Comparison of ENCODE assay signal across 13 cellular contexts in the genomic region with DNA sequence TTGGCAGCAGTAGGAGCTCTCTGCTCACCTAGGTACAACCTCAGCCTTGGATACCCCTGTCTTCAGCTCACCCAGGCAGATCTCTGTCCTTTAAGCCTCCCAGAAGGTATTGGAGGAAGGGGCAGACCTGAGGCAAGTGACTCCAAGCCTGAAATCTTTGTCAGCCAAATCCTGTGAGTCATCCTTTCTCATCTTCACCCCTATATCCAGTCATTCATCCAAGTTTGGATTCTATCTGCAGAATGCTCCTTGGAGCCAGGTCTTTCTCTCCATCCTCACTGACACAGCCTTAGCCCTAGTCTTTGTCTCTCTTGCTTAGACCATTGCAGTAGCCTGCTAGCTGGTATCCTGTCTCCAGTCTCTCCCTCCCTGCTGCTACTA. TPM values are rescaled to one million over a fixed set of nuclear protein-coding genes. Genes with fewer than 3 reads are reported as not detected.
DNase-seq lines count a peak whose midpoint lies in the region; ATAC-seq and TF ChIP-seq lines count a peak whose summit lies in the region.
"Had no signal": no experiment of that assay in that cellular context is flagged by ENCODE, and none has a peak within 500 bp of the region (broad histone marks: within the 10 kb centered on the region; RNA-seq: fewer than 3 reads in every experiment).

No MANE protein-coding gene starts in this region.

- CTCF ChIA-PET in mammary epithelial cell (lab: Charles Lee; ENCODE audit: low non-redundant PET), result no interaction called here

- H3K4me3 ChIP-seq in ACC112 (ENCODE audit: low read depth, low read length) (peak overlapping the region; percentile 62), mammary epithelial cell (replicated peaks in 1 of 3; ENCODE audit: insufficient read depth in 1 of 3, low read depth in 2 of 3, low read length in 3 of 3) (peak overlapping the region in 1 of 3 experiments; percentile 12), mesodermal cell (ENCODE audit: extremely low read depth, insufficient read depth, low read length, poor library complexity, severe bottlenecking) (no peak overlapping the region)

- H3K9me3 ChIP-seq in mammary epithelial cell (replicated peaks; ENCODE audit: insufficient read depth, low read length) (no peaks in the 10 kb centered on the region), mesodermal cell (ENCODE audit: control insufficient read depth, low read length) (no peaks in the 10 kb centered on the region)
- H3K9me3 ChIP-seq: tibial artery had no signal

- in situ Hi-C loops in mammary epithelial cell (cut with MboI; ENCODE audit: low sequenced_read_pairs in 2 of 2), result no loop called here

- H3K36me3 ChIP-seq in ACC112 (ENCODE audit: insufficient read depth, low read length) (no peaks in the 10 kb centered on the region), mammary epithelial cell (ENCODE audit: insufficient read depth, low read length) (no peaks in the 10 kb centered on the region), mesodermal cell (ENCODE audit: control insufficient read depth, insufficient read depth, low read length) (no peaks in the 10 kb centered on the region)
- H3K36me3 ChIP-seq: tibial artery had no signal

- no peaks in the 10 kb centered on the region for H3K27me3 ChIP-seq in ACC112 (ENCODE audit: insufficient read depth, low read length)
- H3K27me3 ChIP-seq in mammary epithelial cell (ENCODE audit: insufficient read depth, low read length), result no peaks in the 10 kb centered on the region

- H2AFZ ChIP-seq in ACC112 (ENCODE audit: low read length, unreplicated experiment), result no peak overlapping the region
- H2AFZ ChIP-seq in mammary epithelial cell (ENCODE audit: low read depth, low read length), result peak overlapping the region; percentile 32

- peak overlapping the region; percentile 81 for H3K4me2 ChIP-seq in mammary epithelial cell (ENCODE audit: insufficient read depth, low read depth, low read length)

- dilution Hi-C loops in mammary epithelial cell (cut with HindIII; ENCODE audit: low sequenced_read_pairs), result no loop called here

- BruUV-seq in mammary epithelial cell (replicated peaks; lab: Mats Ljungman, UMichigan), result no TSS peak

- H3K4me1 ChIP-seq in ACC112 (ENCODE audit: control insufficient read depth, insufficient read depth, low read length, unreplicated experiment) (peaks cover 31% of the 10 kb centered on the region), mammary epithelial cell (ENCODE audit: insufficient read depth, low read length) (peaks cover 19% of the 10 kb centered on the region), mesodermal cell (ENCODE audit: control insufficient read depth, insufficient read depth, low read length, poor library complexity, severe bottlenecking) (peaks cover 16% of the 10 kb centered on the region)

- no peaks in the 10 kb centered on the region for H4K20me1 ChIP-seq in mammary epithelial cell (ENCODE audit: insufficient read depth, low read length)

- H3K79me2 ChIP-seq in ACC112 (ENCODE audit: control insufficient read depth, insufficient read depth, low read length, unreplicated experiment) (no peaks in the 10 kb centered on the region), mammary epithelial cell (ENCODE audit: insufficient read depth, low read length) (no peaks in the 10 kb centered on the region)

- no peak for TF ChIP-seq CTCF in mammary epithelial cell (conservative IDR thresholded peaks at IDR 0.05 in 1 of 2, IDR thresholded peaks at IDR 0.05 in 1 of 2; ENCODE audit: extremely low read depth in 1 of 2, insufficient read depth in 1 of 2, low read depth in 1 of 2, low read length in 2 of 2)

- ATAC-seq in HG02588 (IDR thresholded peaks at IDR 0.05; ENCODE audit: unreplicated experiment) (no peak), GM19351 (IDR thresholded peaks at IDR 0.05; ENCODE audit: unreplicated experiment) (no peak), esophagus mucosa (no peak)
- ATAC-seq: activated T-cell treated with anti-CD3 and anti-CD28 coated beads, Interleukin-2, amount 50 U/mL, for 72 hours had no signal

- DNase-seq in LHCN-M2 (ENCODE audit: low read depth), result peak; percentile 71
- DNase-seq in mammary epithelial cell, result peak; percentile 51
- DNase-seq in NCI-H510A (lab: John Stamatoyannopoulos, UW), result no peak
- DNase-seq: activated CD4-positive, CD25-positive, alpha-beta regulatory T cell; activated T-cell treated with anti-CD3 and anti-CD28 coated beads, Interleukin-2, amount 50 U/mL, for 72 hours; naive B cell; tibial artery had no signal

- H3K27ac ChIP-seq in ACC112 (ENCODE audit: low read depth, low read length) (peak overlapping the region; percentile 73), mammary epithelial cell (ENCODE audit: insufficient read depth, low read depth, low read length) (peak overlapping the region; percentile 41), mesodermal cell (ENCODE audit: low read depth, low read length, severe bottlenecking) (peak overlapping the region; percentile 70)
- H3K27ac ChIP-seq: tibial artery had no signal

- intact Hi-C loops in mammary epithelial cell (cut with micrococcal nuclease), result no loop called here

- H3K9ac ChIP-seq in mammary epithelial cell (ENCODE audit: insufficient read depth, low read length), result no peak overlapping the region

RNA-seq across cellular contexts. Expression of a gene that starts 10.4 kb away (rescaled TPM):
- 221 and 333 TPM in 2 replicates for total RNA-seq in LHCN-M2 (2014; rRNA removed)
- 445 TPM for polyA plus RNA-seq in LHCN-M2 (2012)
- total RNA-seq in mammary epithelial cell, result 10 to 100 TPM in 1 of 2 donors, 1 to 10 TPM in 1; 5.7 to 71.3 TPM
- 146 TPM for polyA plus RNA-seq in mammary epithelial cell
- polyA minus RNA-seq in mammary epithelial cell, result 248 TPM
- polyA plus RNA-seq in mesodermal cell (2013, experiment 1 of 2), result 229 TPM
- polyA plus RNA-seq in mesodermal cell (2013, experiment 2 of 2), result 146 TPM
- 3.6 TPM for total RNA-seq in esophagus mucosa
- total RNA-seq: NCI-H460 had no signal

RNA-seq across cellular contexts. Expression of a gene that starts 51.9 kb away (rescaled TPM):
- total RNA-seq in LHCN-M2 (2014; rRNA removed), result 1.7 and 4.0 TPM in 2 replicates
- 4.8 TPM for polyA plus RNA-seq in LHCN-M2 (2012)
- total RNA-seq in mammary epithelial cell, result 1 to 10 TPM; 2.7 to 3.0 TPM
- 1.3 TPM for polyA plus RNA-seq in mammary epithelial cell
- 0.88 TPM for polyA minus RNA-seq in mammary epithelial cell
- polyA plus RNA-seq in mesodermal cell (2013, experiment 1 of 2), result 1.8 TPM
- 1.9 TPM for polyA plus RNA-seq in mesodermal cell (2013, experiment 2 of 2)
- 2.8 TPM for total RNA-seq in esophagus mucosa
